Comparison of ENCODE assay signal across 10 cellular contexts in the genomic region with DNA sequence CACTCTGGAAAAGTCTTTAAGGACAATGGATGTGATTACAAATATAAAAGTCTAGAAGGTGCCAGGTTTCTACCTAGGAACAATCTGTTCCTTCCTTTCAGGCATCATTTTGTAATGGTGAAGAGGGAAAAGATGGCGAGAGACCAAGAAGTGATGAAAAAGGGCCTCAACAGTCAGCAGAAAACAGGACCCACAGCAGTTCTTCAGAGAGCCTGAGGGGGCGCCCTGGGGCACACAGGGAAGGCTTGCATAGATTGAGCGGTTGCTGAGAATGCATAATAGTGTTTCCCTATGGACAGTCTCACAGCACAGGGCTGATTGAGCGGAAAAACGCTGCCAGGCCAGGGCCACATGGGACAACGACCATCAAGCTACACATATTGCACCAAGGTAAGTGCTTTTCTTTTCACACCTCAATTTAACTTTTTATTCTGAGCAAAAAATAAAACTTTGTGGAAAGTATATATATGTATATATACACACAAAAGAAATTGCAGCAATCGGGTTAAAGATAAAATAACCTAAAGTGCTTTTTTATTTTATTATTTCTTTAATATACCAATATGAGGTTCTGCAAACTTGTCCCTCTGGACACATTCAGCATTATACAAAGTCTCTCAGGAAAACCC. TPM values are rescaled to one million over a fixed set of nuclear protein-coding genes. Genes with fewer than 3 reads are reported as not detected.
DNase-seq lines count a peak whose midpoint lies in the region; ATAC-seq and TF ChIP-seq lines count a peak whose summit lies in the region.
"Had no signal": no experiment of that assay in that cellular context is flagged by ENCODE, and none has a peak within 500 bp of the region (broad histone marks: within the 10 kb centered on the region; RNA-seq: fewer than 3 reads in every experiment).

No MANE protein-coding gene starts in this region.

- H3K36me3 ChIP-seq in cardiac muscle cell: peaks cover 2% of the 10 kb centered on the region
- H3K36me3 ChIP-seq: ovary had no signal

- peak; percentile 42 to 69 (median 45) for DNase-seq in NCI-H1417 (lab: John Stamatoyannopoulos, UW)
- DNase-seq in NCI-H1417 treated with DMSO at 0.1 percent for 48 hours (lab: John Stamatoyannopoulos, UW): no peak
- peak; percentile 60 for DNase-seq in NCI-H146 (lab: John Stamatoyannopoulos, UW)
- peak; percentile 40 to 79 for DNase-seq in SW 1271 (lab: John Stamatoyannopoulos, UW)
- DNase-seq in activated naive CD8-positive, alpha-beta T cell treated with anti-CD3 and anti-CD28 coated beads for 36 hours: peak; percentile 66
- peak; percentile 83 to 91 for DNase-seq in cardiac muscle cell (ENCODE audit: low read depth in 1 of 2, low spot score in 1 of 2)
- peak; percentile 78 for DNase-seq in retina

- H3K27me3 Mint-ChIP-seq in activated naive CD8-positive, alpha-beta T cell treated with anti-CD3 and anti-CD28 coated beads for 36 hours: no peaks in the 10 kb centered on the region

- no peaks in the 10 kb centered on the region for H3K27me3 ChIP-seq in cardiac muscle cell
- H3K27me3 ChIP-seq: BLaER1 treated with 17β-estradiol and CSF1 and Interleukin-3, amounts not matched to agents 10 nM and 100 nM; ovary had no signal

- H3K27ac Mint-ChIP-seq in activated naive CD8-positive, alpha-beta T cell treated with anti-CD3 and anti-CD28 coated beads for 36 hours: no peak overlapping the region

- H3K36me3 Mint-ChIP-seq in activated naive CD8-positive, alpha-beta T cell treated with anti-CD3 and anti-CD28 coated beads for 36 hours: peaks cover 24% of the 10 kb centered on the region

- H3K27ac ChIP-seq in cardiac muscle cell: no peak overlapping the region
- H3K27ac ChIP-seq: BLaER1 treated with 17β-estradiol and CSF1 and Interleukin-3, amounts not matched to agents 10 nM and 100 nM; ovary had no signal

- peaks cover 27% of the 10 kb centered on the region for H3K4me1 Mint-ChIP-seq in activated naive CD8-positive, alpha-beta T cell treated with anti-CD3 and anti-CD28 coated beads for 36 hours

- no peak overlapping the region for H3K4me3 Mint-ChIP-seq in activated naive CD8-positive, alpha-beta T cell treated with anti-CD3 and anti-CD28 coated beads for 36 hours

- peaks cover 5% of the 10 kb centered on the region for H3K4me1 ChIP-seq in cardiac muscle cell (ENCODE audit: low read depth)

- H3K9me3 ChIP-seq in cardiac muscle cell (ENCODE audit: low read depth): no peaks in the 10 kb centered on the region
- H3K9me3 ChIP-seq: BLaER1 treated with 17β-estradiol and CSF1 and Interleukin-3, amounts not matched to agents 10 nM and 100 nM; ovary had no signal

- peak; percentile 95 for TF ChIP-seq CTCF in cardiac muscle cell (IDR thresholded peaks at IDR 0.05; ENCODE audit: low read depth, low read length)

- no peak overlapping the region for H3K4me3 ChIP-seq in cardiac muscle cell
- H3K4me3 ChIP-seq: BLaER1 treated with 17β-estradiol and CSF1 and Interleukin-3, amounts not matched to agents 10 nM and 100 nM; ovary had no signal

- no peak for ATAC-seq in GM21528 (IDR thresholded peaks at IDR 0.05; ENCODE audit: low FRiP score, unreplicated experiment)

- H3K9me3 Mint-ChIP-seq in activated naive CD8-positive, alpha-beta T cell treated with anti-CD3 and anti-CD28 coated beads for 36 hours: no peaks in the 10 kb centered on the region

RNA-seq across cellular contexts. Expression of a gene that starts 3.1 kb away (rescaled TPM):
- total RNA-seq in activated naive CD8-positive, alpha-beta T cell treated with anti-CD3 and anti-CD28 coated beads for 36 hours: 10 to 100 TPM; 58.3 to 62.0 TPM
- 9.7 and 17.2 TPM in 2 replicates for total RNA-seq in cardiac muscle cell
- 20.0 and 22.2 TPM in 2 replicates for polyA plus RNA-seq in cardiac muscle cell

RNA-seq across cellular contexts. Expression of a gene that starts 3.6 kb away (rescaled TPM):
- 10 to 100 TPM; 26.1 to 27.7 TPM for total RNA-seq in activated naive CD8-positive, alpha-beta T cell treated with anti-CD3 and anti-CD28 coated beads for 36 hours
- 104 and 130 TPM in 2 replicates for total RNA-seq in cardiac muscle cell
- 105 and 174 TPM in 2 replicates for polyA plus RNA-seq in cardiac muscle cell

RNA-seq across cellular contexts. Expression of a gene that starts 17.5 kb away (rescaled TPM):
- total RNA-seq in activated naive CD8-positive, alpha-beta T cell treated with anti-CD3 and anti-CD28 coated beads for 36 hours: 1 to 10 TPM; 1.5 TPM
- total RNA-seq in cardiac muscle cell: 1.3 and 5.4 TPM in 2 replicates
- 1.7 and 4.1 TPM in 2 replicates for polyA plus RNA-seq in cardiac muscle cell

RNA-seq across cellular contexts. Expression of a gene that starts 46.2 kb away (rescaled TPM):
- not detected for total RNA-seq in activated naive CD8-positive, alpha-beta T cell treated with anti-CD3 and anti-CD28 coated beads for 36 hours
- total RNA-seq in cardiac muscle cell: 0.14 TPM in 1 of 2 replicates, not detected in the other
- 0.38 TPM in 1 of 2 replicates, not detected in the other for polyA plus RNA-seq in cardiac muscle cell

RNA-seq across cellular contexts. Expression of a gene that starts 48.3 kb away (rescaled TPM):
- 10 to 100 TPM; 31.2 to 31.4 TPM for total RNA-seq in activated naive CD8-positive, alpha-beta T cell treated with anti-CD3 and anti-CD28 coated beads for 36 hours
- total RNA-seq in cardiac muscle cell: 1.5 and 1.6 TPM in 2 replicates
- 5.7 and 9.3 TPM in 2 replicates for polyA plus RNA-seq in cardiac muscle cell
